19 cellular contexts compared by ENCODE assay signal in genomic region chr9:7139886-7140285, GRCh38.
DNase-seq lines count a peak whose midpoint lies in the region; ATAC-seq and TF ChIP-seq lines count a peak whose summit lies in the region.
"Had no signal": no experiment of that assay in that cellular context is flagged by ENCODE, and none has a peak within 500 bp of the region (broad histone marks: within the 10 kb centered on the region; RNA-seq: fewer than 3 reads in every experiment).

No MANE protein-coding gene starts in this region.

- no peak overlapping the region for H3K4ac ChIP-seq in mesendoderm (ENCODE audit: low read depth, low read length)

- H2AK5ac ChIP-seq in mesendoderm (ENCODE audit: low read length), result no peak overlapping the region

- H3K27me3 ChIP-seq in cardiac muscle cell (no peaks in the 10 kb centered on the region), left ventricle myocardium inferior (ENCODE audit: low read depth) (no peaks in the 10 kb centered on the region), mesendoderm (ENCODE audit: insufficient read depth, low read length, poor library complexity) (no peaks in the 10 kb centered on the region), upper lobe of left lung (no peaks in the 10 kb centered on the region)
- H3K27me3 ChIP-seq: BLaER1 had no signal

- no peak overlapping the region for H3K4me2 ChIP-seq in mesendoderm (ENCODE audit: low read length)
- H3K4me2 ChIP-seq: BLaER1, GM23338 had no signal

- H2BK5ac ChIP-seq in mesendoderm (ENCODE audit: low read length), result no peak overlapping the region

- no peaks in the 10 kb centered on the region for H3K36me3 ChIP-seq in cardiac muscle cell
- no peaks in the 10 kb centered on the region for H3K36me3 ChIP-seq in left ventricle myocardium inferior
- H3K36me3 ChIP-seq in mesendoderm (ENCODE audit: control insufficient read depth, insufficient read depth, low read length), result no peaks in the 10 kb centered on the region
- H3K36me3 ChIP-seq in upper lobe of left lung, result peaks cover 0 to 9% (median 3%) of the 10 kb centered on the region in 4 donors

- WGBS in mesendoderm (ENCODE audit: extremely low coverage, insufficient coverage, low lambda C conversion rate), result no CpG with 5 or more reads among the region's 4 CpGs
- 96 to 97% methylated on average over 4 of the region's 4 CpGs for WGBS in upper lobe of left lung, 2 donors

- no peaks in the 10 kb centered on the region for H3K79me2 ChIP-seq in mesendoderm (ENCODE audit: control insufficient read depth, insufficient read depth, low read length)

- H3K18ac ChIP-seq in mesendoderm (ENCODE audit: low read length), result no peak overlapping the region

- H3K23ac ChIP-seq in mesendoderm (ENCODE audit: low read length), result peak overlapping the region; percentile 24

- no peaks in the 10 kb centered on the region for H3K9me3 ChIP-seq in cardiac muscle cell (ENCODE audit: low read depth)
- no peaks in the 10 kb centered on the region for H3K9me3 ChIP-seq in left ventricle myocardium inferior (replicated peaks)
- H3K9me3 ChIP-seq in upper lobe of left lung, result no peaks in the 10 kb centered on the region
- H3K9me3 ChIP-seq: BLaER1, Caco-2 had no signal

- H3K27ac ChIP-seq in cardiac muscle cell, result peak overlapping the region; percentile 46
- H3K27ac ChIP-seq in left ventricle myocardium inferior (replicated peaks), result no peak overlapping the region
- H3K27ac ChIP-seq in mesendoderm (ENCODE audit: low read depth, low read length), result no peak overlapping the region
- H3K27ac ChIP-seq in upper lobe of left lung, result no peak overlapping the region
- H3K27ac ChIP-seq: 22Rv1, BLaER1, C4-2B had no signal

- TF ChIP-seq POLR2A in upper lobe of left lung (IDR thresholded peaks at IDR 0.05), result no peak

- no peak overlapping the region for H3K56ac ChIP-seq in mesendoderm (ENCODE audit: low read length)

- DNase-seq in DMS79 treated with DMSO at 0.1 percent for 48 hours (lab: John Stamatoyannopoulos, UW) (peak; percentile 17), DMS79 (lab: John Stamatoyannopoulos, UW) (no peak), cardiac muscle cell (ENCODE audit: low read depth in 1 of 2, low spot score in 1 of 2) (peak in 1 of 2 donors; percentile 37), left ventricle myocardium inferior (no peak), mesendoderm (no peak), upper lobe of left lung (no peak), NCI-H2029 (lab: John Stamatoyannopoulos, UW) (no peak), NCI-H1436 (lab: John Stamatoyannopoulos, UW) (no peak)
- DNase-seq: Caco-2; CD4-positive, CD25-positive, alpha-beta regulatory T cell; CD8-positive, alpha-beta T cell; DMS153; GF-D8; H9 had no signal

- no peak for TF ChIP-seq CTCF in cardiac muscle cell (IDR thresholded peaks at IDR 0.05; ENCODE audit: low read depth, low read length)
- no peak for TF ChIP-seq CTCF in left ventricle myocardium inferior (IDR thresholded peaks at IDR 0.05; ENCODE audit: borderline replicate concordance)
- TF ChIP-seq CTCF in upper lobe of left lung (IDR thresholded peaks at IDR 0.05), result no peak

- H2BK15ac ChIP-seq in mesendoderm (replicated peaks; ENCODE audit: low read depth), result no peak overlapping the region

- intact Hi-C loops in left ventricle myocardium inferior (cut with micrococcal nuclease), result no loop called here

- H4K5ac ChIP-seq in mesendoderm (ENCODE audit: low read length), result no peak overlapping the region

- H3K4me1 ChIP-seq in cardiac muscle cell (ENCODE audit: low read depth), result peaks cover 33% of the 10 kb centered on the region
- H3K4me1 ChIP-seq in left ventricle myocardium inferior, result peaks cover 13% of the 10 kb centered on the region
- H3K4me1 ChIP-seq in mesendoderm (ENCODE audit: control insufficient read depth, low read depth, low read length), result no peaks in the 10 kb centered on the region
- H3K4me1 ChIP-seq in upper lobe of left lung, result no peaks in the 10 kb centered on the region
- H3K4me1 ChIP-seq: BLaER1, Caco-2 had no signal

- no peak overlapping the region for H2BK120ac ChIP-seq in mesendoderm (ENCODE audit: low read depth, low read length)

- ATAC-seq in upper lobe of left lung (ENCODE audit: low FRiP score in 2 of 2), result no peak
- ATAC-seq: CD8-positive, alpha-beta T cell; GM23338; HCT116 had no signal

- H3K4me3 ChIP-seq in cardiac muscle cell (no peak overlapping the region), left ventricle myocardium inferior (no peak overlapping the region), mesendoderm (ENCODE audit: low read length) (no peak overlapping the region), upper lobe of left lung (no peak overlapping the region)
- H3K4me3 ChIP-seq: BLaER1, GM23338 had no signal

- H3K79me1 ChIP-seq in mesendoderm (ENCODE audit: low read length), result no peaks in the 10 kb centered on the region

- no peak overlapping the region for H3K9ac ChIP-seq in mesendoderm (ENCODE audit: low read length)
- H3K9ac ChIP-seq: BLaER1 had no signal

- TF ChIP-seq EP300 in upper lobe of left lung (IDR thresholded peaks at IDR 0.05), result no peak

- H4K8ac ChIP-seq in mesendoderm (ENCODE audit: low read depth, low read length), result no peak overlapping the region
